Comparison of ENCODE assay signal across 12 cellular contexts in the genomic region with DNA sequence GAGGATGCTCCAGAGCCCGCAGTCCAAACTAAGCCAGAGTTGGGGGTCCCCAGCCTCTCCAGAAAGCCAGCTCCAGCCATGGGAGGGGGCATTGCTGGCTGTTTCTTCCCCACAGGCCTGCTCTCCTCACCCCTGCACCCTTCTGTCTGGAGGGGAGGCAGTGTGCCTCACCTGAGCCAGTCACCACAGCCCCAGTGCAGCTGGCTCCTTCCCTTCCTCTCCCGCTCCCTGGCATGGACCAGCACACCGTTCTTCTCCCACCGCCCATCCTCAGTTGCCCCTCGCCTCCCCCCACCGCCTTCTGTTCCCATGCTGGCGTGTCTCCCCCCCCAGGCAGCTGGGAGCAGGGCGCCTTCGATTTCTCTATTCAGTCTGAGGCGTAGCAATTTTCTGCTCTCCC.
DNase-seq lines count a peak whose midpoint lies in the region; ATAC-seq, FAIRE-seq and TF ChIP-seq lines count a peak whose summit lies in the region.
"Had no signal": no experiment of that assay in that cellular context is flagged by ENCODE, and none has a peak within 500 bp of the region (broad histone marks: within the 10 kb centered on the region; RNA-seq: fewer than 3 reads in every experiment).

No MANE protein-coding gene starts in this region.

- H3K36me3 ChIP-seq in K562 (ENCODE audit: control insufficient read depth, insufficient read depth, low read length) (no peaks in the 10 kb centered on the region), neuronal stem cell (replicated peaks in 1 of 2; ENCODE audit: control insufficient read depth in 2 of 2, insufficient read depth in 2 of 2, low read length in 2 of 2) (no peaks in the 10 kb centered on the region), smooth muscle cell (ENCODE audit: low read depth) (no peaks in the 10 kb centered on the region)
- H3K36me3 ChIP-seq: BE2C had no signal

- H3K9me3 Mint-ChIP-seq in activated CD4-positive, alpha-beta memory T cell treated with anti-CD3 and anti-CD28 coated beads, Interleukin-2, amount 10 ng/mL, durations not matched to agents 7 days and 5 days, result no peaks in the 10 kb centered on the region

- TF ChIP-seq RAD21 in K562 (CRISPR knock-in tag; conservative IDR thresholded peaks at IDR 0.05 in 1 of 2, IDR thresholded peaks at IDR 0.05 in 1 of 2), result no peak

- peak overlapping the region; percentile 7 for H2BK5ac ChIP-seq in neuronal stem cell (ENCODE audit: low read length)

- H3K18ac ChIP-seq in neuronal stem cell (ENCODE audit: low read length), result peak overlapping the region; percentile 53

- TF ChIP-seq POLR2A in K562 (conservative IDR thresholded peaks at IDR 0.05), result no peak

- ATAC-seq in Right ventricle myocardium superior (ENCODE audit: poor library complexity) (no peak), K562 (peak; percentile 9; the same call in 2 of the 3 replicates)

- peak overlapping the region in 1 of 2 experiments; percentile 23; a peak in 1 of 4 replicates for H3K9ac ChIP-seq in K562 (ENCODE audit: insufficient read depth in 1 of 2, low read depth in 2 of 2, low read length in 2 of 2)
- no peak overlapping the region for H3K9ac ChIP-seq in neuronal stem cell (ENCODE audit: low read depth, low read length, poor library complexity)
- no peak overlapping the region for H3K9ac ChIP-seq in smooth muscle cell (ENCODE audit: low read depth)

- TF ChIP-seq EP300 in K562 (IDR thresholded peaks at IDR 0.05; ENCODE audit: low read length), result no peak

- no peak overlapping the region for H4K91ac ChIP-seq in neuronal stem cell (ENCODE audit: low read depth, low read length, poor library complexity)

- no peak overlapping the region; the same call in 1 of the 2 replicates for H2AFZ ChIP-seq in K562 (ENCODE audit: low read depth, low read length)
- no peak overlapping the region for H2AFZ ChIP-seq in neuronal stem cell (ENCODE audit: low read length)
- no peak overlapping the region for H2AFZ ChIP-seq in smooth muscle cell (ENCODE audit: low read depth)
- H2AFZ ChIP-seq: PC-9 had no signal

- no peaks in the 10 kb centered on the region for H3K36me3 Mint-ChIP-seq in activated CD4-positive, alpha-beta memory T cell treated with anti-CD3 and anti-CD28 coated beads, Interleukin-2, amount 10 ng/mL, durations not matched to agents 7 days and 5 days (ENCODE audit: low read depth)
- H3K36me3 Mint-ChIP-seq: CD4-positive, alpha-beta memory T cell had no signal

- H4K20me1 ChIP-seq in K562 (replicated peaks; ENCODE audit: control insufficient read depth, insufficient read depth, low read length), result peaks cover 9% of the 10 kb centered on the region
- H4K20me1 ChIP-seq in smooth muscle cell (ENCODE audit: low read depth), result no peaks in the 10 kb centered on the region

- H3K4me2 ChIP-seq in K562 (ENCODE audit: insufficient read depth, low read length) (no peak overlapping the region), neuronal stem cell (ENCODE audit: insufficient read depth, low read length, poor library complexity, severe bottlenecking) (no peak overlapping the region), smooth muscle cell (no peak overlapping the region)
- H3K4me2 ChIP-seq: PC-9 had no signal

- H3K27ac ChIP-seq in K562 (ENCODE audit: extremely low read depth, low read depth, low read length) (no peak overlapping the region), neuronal stem cell (replicated peaks; ENCODE audit: low read length) (no peak overlapping the region), smooth muscle cell (ENCODE audit: low read depth) (no peak overlapping the region)
- H3K27ac ChIP-seq: PC-9 had no signal

- no peaks in the 10 kb centered on the region for H3K4me1 Mint-ChIP-seq in activated CD4-positive, alpha-beta memory T cell treated with anti-CD3 and anti-CD28 coated beads, Interleukin-2, amount 10 ng/mL, durations not matched to agents 7 days and 5 days

- H2BK12ac ChIP-seq in neuronal stem cell (ENCODE audit: low read length), result no peak overlapping the region

- TF ChIP-seq CTCF in K562 (IDR thresholded peaks at IDR 0.05 in 2 of 3, conservative IDR thresholded peaks at IDR 0.05 in 1 of 3; ENCODE audit: insufficient read depth in 2 of 3, low read depth in 1 of 3, low read length in 3 of 3) (no peak), smooth muscle cell (IDR thresholded peaks at IDR 0.05; ENCODE audit: borderline replicate concordance, insufficient read depth, poor library complexity, severe bottlenecking) (no peak)

- no peak overlapping the region for H3K4ac ChIP-seq in neuronal stem cell (ENCODE audit: low read length)

- no peaks in the 10 kb centered on the region for H3K9me3 ChIP-seq in K562 (replicated peaks; ENCODE audit: control insufficient read depth, insufficient read depth, low read depth, low read length)
- no peaks in the 10 kb centered on the region for H3K9me3 ChIP-seq in neuronal stem cell (replicated peaks in 1 of 2; ENCODE audit: control insufficient read depth in 2 of 2, insufficient read depth in 1 of 2, low read depth in 1 of 2, low read length in 2 of 2)
- no peaks in the 10 kb centered on the region for H3K9me3 ChIP-seq in smooth muscle cell (replicated peaks; ENCODE audit: low read depth)
- H3K9me3 ChIP-seq: BE2C had no signal

- H3K4me1 ChIP-seq in K562 (replicated peaks in 1 of 2; ENCODE audit: control insufficient read depth in 2 of 2, insufficient read depth in 2 of 2, low read length in 2 of 2), result peaks cover 0 to 5% of the 10 kb centered on the region in 2 experiments; a peak in 1 of 5 replicates
- H3K4me1 ChIP-seq in neuronal stem cell (ENCODE audit: control insufficient read depth in 2 of 2, insufficient read depth in 1 of 2, low read depth in 1 of 2, low read length in 2 of 2), result peaks cover 4 to 7% of the 10 kb centered on the region in 2 donors
- no peaks in the 10 kb centered on the region for H3K4me1 ChIP-seq in smooth muscle cell (ENCODE audit: low read depth)

- CTCF ChIA-PET in K562 (lab: Yijun Ruan, JAX; ENCODE audit: low intra/inter-chr PET ratio), result interaction anchor here (0.7 to 1.1 kb wide), 4 partner anchors 16 to 196 kb away, joined by 3 read pairs; partner anchors contain the start of gene NECTIN1
- CTCF ChIA-PET in activated CD4-positive, alpha-beta memory T cell treated with anti-CD3 and anti-CD28 coated beads, Interleukin-2, amount 10 ng/mL, durations not matched to agents 7 days and 5 days (lab: Charles Lee), result interaction anchor here (0.9 to 1.2 kb wide), 3 partner anchors 21 to 55 kb away, joined by 3 to 9 read pairs (median 4); no protein-coding TSS in a partner anchor

- H3K14ac ChIP-seq in neuronal stem cell (ENCODE audit: low read length), result no peak overlapping the region

- H3K27ac Mint-ChIP-seq in activated CD4-positive, alpha-beta memory T cell treated with anti-CD3 and anti-CD28 coated beads, Interleukin-2, amount 10 ng/mL, durations not matched to agents 7 days and 5 days, result no peak overlapping the region
- H3K27ac Mint-ChIP-seq: CD4-positive, alpha-beta memory T cell had no signal

- DNase-seq in cardiac septum (ENCODE audit: low spot score), result peak; percentile 44
- no peak for DNase-seq in Right ventricle myocardium superior
- DNase-seq in K562 (ENCODE audit: extremely low read depth in 1 of 4, low spot score in 3 of 4), result no peak
- DNase-seq in neuronal stem cell (ENCODE audit: low spot score), result no peak
- no peak for DNase-seq in activated CD4-positive, alpha-beta memory T cell treated with anti-CD3 and anti-CD28 coated beads, Interleukin-2, amount 10 ng/mL, durations not matched to agents 7 days and 5 days
- DNase-seq in DMS53 (lab: John Stamatoyannopoulos, UW), result no peak
- no peak for DNase-seq in smooth muscle cell (lab: John Stamatoyannopoulos, UW; ENCODE audit: unreplicated experiment)
- no peak for DNase-seq in ureter (ENCODE audit: low spot score)
- DNase-seq: NCI-H187 treated with DMSO at 0.1 percent for 48 hours had no signal

- H2AK5ac ChIP-seq in neuronal stem cell (ENCODE audit: low read depth, low read length), result no peak overlapping the region

- H3F3A ChIP-seq in smooth muscle cell (ENCODE audit: low read depth), result no peaks in the 10 kb centered on the region

- no peak overlapping the region for H3K23ac ChIP-seq in neuronal stem cell (ENCODE audit: low read depth, low read length, poor library complexity)

- H3K79me1 ChIP-seq in neuronal stem cell (ENCODE audit: low read depth, low read length), result no peaks in the 10 kb centered on the region

- no peak overlapping the region for H3K4me3 Mint-ChIP-seq in activated CD4-positive, alpha-beta memory T cell treated with anti-CD3 and anti-CD28 coated beads, Interleukin-2, amount 10 ng/mL, durations not matched to agents 7 days and 5 days
- H3K4me3 Mint-ChIP-seq: CD4-positive, alpha-beta memory T cell had no signal

- H3K4me3 ChIP-seq in K562 (no peak overlapping the region), neuronal stem cell (ENCODE audit: low read length in 2 of 2) (peak overlapping the region in 1 of 2 donors; percentile 4), smooth muscle cell (no peak overlapping the region)
- H3K4me3 ChIP-seq: PC-9 had no signal

- H2BK120ac ChIP-seq in neuronal stem cell (ENCODE audit: low read depth, low read length), result no peak overlapping the region

- no peak for FAIRE-seq in K562 (lab: Jason Lieb, UNC)

- H3K27me3 ChIP-seq in K562 (ENCODE audit: control insufficient read depth in 2 of 2, insufficient read depth in 2 of 2, low read length in 2 of 2), result peaks cover 4 to 34% of the 10 kb centered on the region in 2 experiments; a peak in 4 of 5 replicates
- peaks cover 0 to 55% (median 0%) of the 10 kb centered on the region in 3 experiments for H3K27me3 ChIP-seq in neuronal stem cell (ENCODE audit: control insufficient read depth in 3 of 3, insufficient read depth in 3 of 3, low read depth in 1 of 3, low read length in 3 of 3)
- H3K27me3 ChIP-seq in smooth muscle cell (ENCODE audit: low read depth), result no peaks in the 10 kb centered on the region
- H3K27me3 ChIP-seq: BE2C had no signal

- in situ Hi-C loops in K562 (cut with MboI), result no loop called here

- POLR2A ChIA-PET in K562 (lab: Yijun Ruan, JAX), result no interaction called here
- POLR2A ChIA-PET in activated CD4-positive, alpha-beta memory T cell treated with anti-CD3 and anti-CD28 coated beads, Interleukin-2, amount 10 ng/mL, durations not matched to agents 7 days and 5 days (lab: Charles Lee), result no interaction called here

- peaks cover 13% of the 10 kb centered on the region for H3K27me3 Mint-ChIP-seq in activated CD4-positive, alpha-beta memory T cell treated with anti-CD3 and anti-CD28 coated beads, Interleukin-2, amount 10 ng/mL, durations not matched to agents 7 days and 5 days

- H3K9me1 ChIP-seq in K562 (ENCODE audit: control insufficient read depth, insufficient read depth, low read length), result peaks cover 4% of the 10 kb centered on the region

- H3K79me2 ChIP-seq in K562 (ENCODE audit: control insufficient read depth, insufficient read depth, low read length), result no peaks in the 10 kb centered on the region
- no peaks in the 10 kb centered on the region for H3K79me2 ChIP-seq in smooth muscle cell (ENCODE audit: low read depth)

- H4K8ac ChIP-seq in neuronal stem cell (ENCODE audit: low read depth, low read length), result no peak overlapping the region

- no TSS peak for BruUV-seq in K562 (replicated peaks; lab: Mats Ljungman, UMichigan)

- no peak overlapping the region for H2BK15ac ChIP-seq in neuronal stem cell (ENCODE audit: low read length)

- intact Hi-C loops in cardiac septum (cut with DNase I), result loop anchor here (5.0 kb wide), 1 partner anchor 51 kb away; no protein-coding TSS in a partner anchor
- intact Hi-C loops in Right ventricle myocardium superior (cut with DNase I), result no loop called here
- intact Hi-C loops in K562 (cut with micrococcal nuclease), result no loop called here

- 22% methylated on average over 9 of the region's 10 CpGs for WGBS in K562 (ENCODE audit: insufficient coverage, low coverage, missing lambda C conversion rate)
- WGBS in neuronal stem cell (ENCODE audit: extremely low coverage in 2 of 2, insufficient read length in 2 of 2, insufficient replicate concordance in 1 of 2), 2 donors, result no CpG with 5 or more reads among the region's 10 CpGs
- 75% methylated on average over 10 of the region's 10 CpGs for WGBS in smooth muscle cell (ENCODE audit: low lambda C conversion rate)
